In genomic region chr6:96781557-96781956, GRCh38 we compare ENCODE assay signal across 40 cellular contexts. TPM values are rescaled to one million over a fixed set of nuclear protein-coding genes. Genes with fewer than 3 reads are reported as not detected.
"Had no signal": no experiment of that assay in that cellular context is flagged by ENCODE, and none has a peak within 500 bp of the region (broad histone marks: within the 10 kb centered on the region; RNA-seq: fewer than 3 reads in every experiment).

No MANE protein-coding gene starts in this region.

- H3K4me3 Mint-ChIP-seq: activated naive CD4-positive, alpha-beta T cell treated with anti-CD3 and anti-CD28 coated beads for 36 hours; activated naive CD4-positive, alpha-beta T cell treated with anti-CD3 and anti-CD28 coated beads, Interleukin-2, amount 10 ng/mL, durations not matched to agents 7 days and 5 days; activated naive CD4-positive, alpha-beta T cell treated with anti-CD3 and anti-CD28 coated beads, Interleukin-2, amount 50 U/mL, for 24 hours; activated naive CD8-positive, alpha-beta T cell; activated naive CD8-positive, alpha-beta T cell treated with anti-CD3 and anti-CD28 coated beads for 36 hours; activated naive CD8-positive, alpha-beta T cell treated with anti-CD3 and anti-CD28 coated beads, Interleukin-2, amount 10 ng/mL, durations not matched to agents 7 days and 5 days; activated naive CD8-positive, alpha-beta T cell treated with anti-CD3 and anti-CD28 coated beads, Interleukin-2, amount 50 U/mL, for 24 hours; activated T-cell treated with anti-CD3 and anti-CD28 coated beads, Interleukin-2, amount 50 U/mL, for 24 hours; activated T-cell treated with anti-CD3 and anti-CD28 coated beads, Interleukin-2, amount 50 U/mL, for 4 hours; activated T-cell treated with anti-CD3 and anti-CD28 coated beads, Interleukin-2, amount 50 U/mL, for 72 hours; activated T-helper 1 cell treated with anti-CD3 and anti-CD28 coated beads, Interleukin-12 subunit alpha, Interleukin-12 subunit beta, Interleukin-2, Interleukin-4 antibody, amounts not matched to agents 30 ng/mL and 10 ng/mL and 1 ng/mL, durations not matched to agents 14 hours and 24 hours and 36 hours; activated T-helper 17 cell treated with anti-CD3 and anti-CD28 coated beads, Interleukin-2, amount 50 U/mL, for 72 hours; brain; central memory CD8-positive, alpha-beta T cell had no signal

- H3K27me3 Mint-ChIP-seq: activated naive CD8-positive, alpha-beta T cell treated with anti-CD3 and anti-CD28 coated beads, Interleukin-2, amount 50 U/mL, for 24 hours had no signal

- H3K4me1 Mint-ChIP-seq: activated naive CD4-positive, alpha-beta T cell treated with anti-CD3 and anti-CD28 coated beads, Interleukin-2, amount 10 ng/mL, durations not matched to agents 7 days and 5 days; activated naive CD4-positive, alpha-beta T cell treated with anti-CD3 and anti-CD28 coated beads, Interleukin-2, amount 50 U/mL, for 24 hours; activated naive CD8-positive, alpha-beta T cell treated with anti-CD3 and anti-CD28 coated beads for 36 hours; activated naive CD8-positive, alpha-beta T cell treated with anti-CD3 and anti-CD28 coated beads, Interleukin-2, amount 10 ng/mL, durations not matched to agents 7 days and 5 days; activated naive CD8-positive, alpha-beta T cell treated with anti-CD3 and anti-CD28 coated beads, Interleukin-2, amount 50 U/mL, for 24 hours; activated T-helper 17 cell treated with anti-CD3 and anti-CD28 coated beads, Interleukin-2, amount 50 U/mL, for 72 hours; brain; central memory CD8-positive, alpha-beta T cell had no signal

- H3K36me3 Mint-ChIP-seq: activated naive CD4-positive, alpha-beta T cell treated with anti-CD3 and anti-CD28 coated beads, Interleukin-2, amount 10 ng/mL, durations not matched to agents 7 days and 5 days; activated naive CD4-positive, alpha-beta T cell treated with anti-CD3 and anti-CD28 coated beads, Interleukin-2, amount 50 U/mL, for 24 hours; activated naive CD4-positive, alpha-beta T cell treated with anti-CD3 and anti-CD28 coated beads, Interleukin-2, amount 50 U/mL, for 72 hours; activated naive CD8-positive, alpha-beta T cell; activated naive CD8-positive, alpha-beta T cell treated with anti-CD3 and anti-CD28 coated beads for 36 hours; activated naive CD8-positive, alpha-beta T cell treated with anti-CD3 and anti-CD28 coated beads, Interleukin-2, amount 10 ng/mL, durations not matched to agents 7 days and 5 days; brain had no signal

- ATAC-seq: activated naive CD4-positive, alpha-beta T cell treated with anti-CD3 and anti-CD28 coated beads, Interleukin-2, amount 50 U/mL, for 72 hours; activated naive CD8-positive, alpha-beta T cell treated with anti-CD3 and anti-CD28 coated beads, Interleukin-2, amount 50 U/mL, for 24 hours; activated T-cell treated with anti-CD3 and anti-CD28 coated beads, Interleukin-2, amount 50 U/mL, for 4 hours; activated T-cell treated with anti-CD3 and anti-CD28 coated beads, Interleukin-2, amount 50 U/mL, for 72 hours; activated T-helper 17 cell treated with anti-CD3 and anti-CD28 coated beads, Interleukin-2, amount 50 U/mL, for 72 hours; body of pancreas had no signal

- H3K9me3 ChIP-seq: adrenal gland, ascending aorta, body of pancreas, breast epithelium had no signal

- H3K4me1 ChIP-seq: adrenal gland, ascending aorta, breast epithelium had no signal

- H3K4me3 ChIP-seq: adrenal gland, ascending aorta, body of pancreas, breast epithelium, cardiac muscle cell had no signal

- H3K9me3 Mint-ChIP-seq: activated naive CD4-positive, alpha-beta T cell treated with anti-CD3 and anti-CD28 coated beads for 36 hours; activated naive CD4-positive, alpha-beta T cell treated with anti-CD3 and anti-CD28 coated beads, Interleukin-2, amount 10 ng/mL, durations not matched to agents 7 days and 5 days; activated naive CD4-positive, alpha-beta T cell treated with anti-CD3 and anti-CD28 coated beads, Interleukin-2, amount 50 U/mL, for 24 hours; activated naive CD4-positive, alpha-beta T cell treated with anti-CD3 and anti-CD28 coated beads, Interleukin-2, amount 50 U/mL, for 72 hours; activated naive CD8-positive, alpha-beta T cell treated with anti-CD3 and anti-CD28 coated beads for 36 hours; activated naive CD8-positive, alpha-beta T cell treated with anti-CD3 and anti-CD28 coated beads, Interleukin-2, amount 10 ng/mL, durations not matched to agents 7 days and 5 days; activated naive CD8-positive, alpha-beta T cell treated with anti-CD3 and anti-CD28 coated beads, Interleukin-2, amount 50 U/mL, for 24 hours; activated T-cell treated with anti-CD3 and anti-CD28 coated beads, Interleukin-2, amount 50 U/mL, for 24 hours; activated T-cell treated with anti-CD3 and anti-CD28 coated beads, Interleukin-2, amount 50 U/mL, for 4 hours; activated T-cell treated with anti-CD3 and anti-CD28 coated beads, Interleukin-2, amount 50 U/mL, for 72 hours; activated T-helper 1 cell treated with anti-CD3 and anti-CD28 coated beads, Interleukin-12 subunit alpha, Interleukin-12 subunit beta, Interleukin-2, Interleukin-4 antibody, amounts not matched to agents 30 ng/mL and 10 ng/mL and 1 ng/mL, durations not matched to agents 14 hours and 24 hours and 36 hours; activated T-helper 17 cell treated with anti-CD3 and anti-CD28 coated beads, Interleukin-2, amount 50 U/mL, for 72 hours; activated T-helper 2 cell treated with anti-CD3 and anti-CD28 coated beads, Interferon-gamma antibody, Interleukin-2, Interleukin-4, amounts not matched to agents 10 μg/mL and 5 μg/mL and 100 μg/mL, durations not matched to agents 14 hours and 24 hours and 36 hours; brain; central memory CD8-positive, alpha-beta T cell had no signal

- H3K27ac Mint-ChIP-seq: activated naive CD4-positive, alpha-beta T cell treated with anti-CD3 and anti-CD28 coated beads for 36 hours; activated naive CD4-positive, alpha-beta T cell treated with anti-CD3 and anti-CD28 coated beads, Interleukin-2, amount 10 ng/mL, durations not matched to agents 7 days and 5 days; activated naive CD4-positive, alpha-beta T cell treated with anti-CD3 and anti-CD28 coated beads, Interleukin-2, amount 50 U/mL, for 24 hours; activated naive CD4-positive, alpha-beta T cell treated with anti-CD3 and anti-CD28 coated beads, Interleukin-2, amount 50 U/mL, for 72 hours; activated naive CD8-positive, alpha-beta T cell; activated naive CD8-positive, alpha-beta T cell treated with anti-CD3 and anti-CD28 coated beads for 36 hours; activated naive CD8-positive, alpha-beta T cell treated with anti-CD3 and anti-CD28 coated beads, Interleukin-2, amount 10 ng/mL, durations not matched to agents 7 days and 5 days; activated naive CD8-positive, alpha-beta T cell treated with anti-CD3 and anti-CD28 coated beads, Interleukin-2, amount 50 U/mL, for 24 hours; activated T-cell treated with anti-CD3 and anti-CD28 coated beads, Interleukin-2, amount 50 U/mL, for 24 hours; activated T-cell treated with anti-CD3 and anti-CD28 coated beads, Interleukin-2, amount 50 U/mL, for 72 hours; activated T-helper 1 cell treated with anti-CD3 and anti-CD28 coated beads, Interleukin-12 subunit alpha, Interleukin-12 subunit beta, Interleukin-2, Interleukin-4 antibody, amounts not matched to agents 30 ng/mL and 10 ng/mL and 1 ng/mL, durations not matched to agents 14 hours and 24 hours and 36 hours; activated T-helper 17 cell treated with anti-CD3 and anti-CD28 coated beads, Interleukin-2, amount 50 U/mL, for 72 hours; activated T-helper 2 cell treated with anti-CD3 and anti-CD28 coated beads, Interferon-gamma antibody, Interleukin-2, Interleukin-4, amounts not matched to agents 10 μg/mL and 5 μg/mL and 100 μg/mL, durations not matched to agents 14 hours and 24 hours and 36 hours; brain had no signal

- DNase-seq: activated effector memory CD4-positive, alpha-beta T cell treated with anti-CD3 and anti-CD28 coated beads, Interleukin-2, amount 50 U/mL, for 16 hours; activated effector memory CD4-positive, alpha-beta T cell treated with Interleukin-2 at 50 U/mL for 16 hours; activated gamma-delta T cell; activated gamma-delta T cell treated with Interleukin-2 at 50 U/mL for 16 hours; activated naive CD4-positive, alpha-beta T cell; activated naive CD4-positive, alpha-beta T cell treated with anti-CD3 and anti-CD28 coated beads for 36 hours; activated naive CD4-positive, alpha-beta T cell treated with anti-CD3 and anti-CD28 coated beads, Interleukin-2, amount 10 ng/mL, durations not matched to agents 7 days and 5 days; activated naive CD4-positive, alpha-beta T cell treated with anti-CD3 and anti-CD28 coated beads, Interleukin-2, amount 50 U/mL, for 16 hours; activated naive CD4-positive, alpha-beta T cell treated with Interleukin-2 at 50 U/mL for 16 hours; activated naive CD8-positive, alpha-beta T cell treated with anti-CD3 and anti-CD28 coated beads for 36 hours; activated naive CD8-positive, alpha-beta T cell treated with anti-CD3 and anti-CD28 coated beads, Interleukin-2, amount 10 ng/mL, durations not matched to agents 7 days and 5 days; activated naive CD8-positive, alpha-beta T cell treated with anti-CD3 and anti-CD28 coated beads, Interleukin-2, amount 50 U/mL, for 24 hours; activated T-cell treated with anti-CD3 and anti-CD28 coated beads, Interleukin-2, amount 50 U/mL, for 1 hour; activated T-cell treated with anti-CD3 and anti-CD28 coated beads, Interleukin-2, amount 50 U/mL, for 24 hours; activated T-cell treated with anti-CD3 and anti-CD28 coated beads, Interleukin-2, amount 50 U/mL, for 4 hours; activated T-cell treated with anti-CD3 and anti-CD28 coated beads, Interleukin-2, amount 50 U/mL, for 48 hours; activated T-cell treated with anti-CD3 and anti-CD28 coated beads, Interleukin-2, amount 50 U/mL, for 72 hours; adrenal gland; amniotic stem cell; amygdala; anterior cingulate cortex; aorta; body of pancreas; brain microvascular endothelial cell; caudate nucleus; central memory CD4-positive, alpha-beta T cell; cerebellar nuclear complex had no signal

- H3K27me3 ChIP-seq: adrenal gland, ascending aorta, body of pancreas, brain microvascular endothelial cell, breast epithelium, cardiac muscle cell had no signal

- FAIRE-seq: astrocyte, bronchial epithelial cell had no signal

- H3K27ac ChIP-seq: adrenal gland, ascending aorta, body of pancreas, brain microvascular endothelial cell, breast epithelium, cardiac muscle cell had no signal

- H3K36me3 ChIP-seq: adrenal gland, ascending aorta, brain microvascular endothelial cell, breast epithelium, cardiac muscle cell had no signal

RNA-seq across cellular contexts. Expression of gene GPR63, which starts 55.7 kb away (rescaled TPM):
- polyA plus RNA-seq: cardiac muscle cell had no signal
